In the genomic region with DNA sequence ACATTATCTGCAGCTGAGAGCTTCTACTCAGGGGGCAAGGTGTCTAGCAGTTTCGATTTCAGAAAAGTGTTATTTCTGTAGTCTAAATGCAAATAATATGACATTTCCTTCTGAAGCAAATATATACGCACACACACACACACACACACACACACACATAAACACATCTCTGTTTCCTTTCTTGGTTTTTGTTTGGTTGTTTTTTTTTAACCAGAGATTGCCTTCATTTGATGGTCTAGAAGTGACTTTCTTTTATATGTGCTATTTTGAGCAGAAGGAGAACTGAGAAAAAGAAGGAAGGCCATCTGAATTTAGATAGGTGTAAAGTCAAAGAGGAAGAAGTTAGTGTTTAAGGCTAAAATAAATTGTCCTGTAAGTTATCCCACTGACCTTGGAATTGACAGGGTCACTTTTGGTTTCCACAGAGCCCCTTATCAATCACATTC, we compare ENCODE assay signal across 1 cellular context.
TF ChIP-seq lines count a peak whose summit lies in the region.

No MANE protein-coding gene starts in this region.

TF ChIP-seq in GM12878, 131 proteins besides CTCF, POLR2A, EP300 and RAD21 (continued from another document and continues in another):
- TF ChIP-seq E4F1 (IDR thresholded peaks at IDR 0.05; ENCODE audit: borderline replicate concordance, partially characterized antibody) (no peak), GATAD2B (conservative IDR thresholded peaks at IDR 0.05; ENCODE audit: low read depth) (0 out of 2 replicates have a peak, but pooled peaks have one; percentile 42), IKZF1 (conservative IDR thresholded peaks at IDR 0.05) (peak; percentile 95), ETV6 (conservative IDR thresholded peaks at IDR 0.05 in 1 of 2, IDR thresholded peaks at IDR 0.05 in 1 of 2; ENCODE audit: borderline replicate concordance in 1 of 2, low read depth in 1 of 2) (peak in 1 of 2 experiments; percentile 92; a peak in 2 of 4 replicates), MYC (IDR thresholded peaks at IDR 0.05; ENCODE audit: insufficient read depth, insufficient read length, insufficient replicate concordance, low read length, severe bottlenecking) (no peak), ESRRA (IDR thresholded peaks at IDR 0.05; ENCODE audit: low read length) (peak; percentile 81; the same call in 1 of the 2 replicates), ZNF622 (IDR thresholded peaks at IDR 0.05) (no peak), DPF2 (IDR thresholded peaks at IDR 0.05) (peak; percentile 85), CHD2 (IDR thresholded peaks at IDR 0.05; ENCODE audit: borderline replicate concordance, low read depth, low read length) (peak; percentile 73; the same call in 1 of the 2 replicates), NFXL1 (IDR thresholded peaks at IDR 0.05; ENCODE audit: borderline replicate concordance) (no peak), ZNF687 (IDR thresholded peaks at IDR 0.05) (peak; percentile 24), POU2F2 (IDR thresholded peaks at IDR 0.05; ENCODE audit: borderline replicate concordance, low read depth, low read length) (peak; percentile 95), SREBF1 (IDR thresholded peaks at IDR 0.05; ENCODE audit: low read length) (no peak), RAD51 (IDR thresholded peaks at IDR 0.05) (peak; percentile 49; the same call in 1 of the 2 replicates), ZBED1 (IDR thresholded peaks at IDR 0.05; ENCODE audit: borderline replicate concordance) (peak; percentile 95), NR2C1 (IDR thresholded peaks at IDR 0.05) (no peak; the same call in 1 of the 2 replicates), MAX (IDR thresholded peaks at IDR 0.05; ENCODE audit: low read depth, low read length) (no peak), ATF7 (IDR thresholded peaks at IDR 0.05; ENCODE audit: low read depth) (peak; percentile 95), CBX5 (IDR thresholded peaks at IDR 0.05; ENCODE audit: low read depth) (no peak; the same call in 1 of the 2 replicates), PAX8 (IDR thresholded peaks at IDR 0.05) (no peak), RCOR1 (conservative IDR thresholded peaks at IDR 0.05; ENCODE audit: low read depth, low read length) (0 out of 2 replicates have a peak, but pooled peaks have one; percentile 65), BCL3 (IDR thresholded peaks at IDR 0.05; ENCODE audit: borderline replicate concordance, insufficient read depth, low read depth, low read length, poor library complexity, severe bottlenecking) (no peak), ZNF217 (IDR thresholded peaks at IDR 0.05) (peak; percentile 94; the same call in 1 of the 2 replicates), NBN (IDR thresholded peaks at IDR 0.05) (peak; percentile 98), E2F8 (IDR thresholded peaks at IDR 0.05; ENCODE audit: low read depth, partially characterized antibody) (peak; percentile 56), SUPT20H (IDR thresholded peaks at IDR 0.05; ENCODE audit: borderline replicate concordance, control insufficient read depth, low read depth, low read length) (no peak), ZNF384 (IDR thresholded peaks at IDR 0.05; ENCODE audit: borderline replicate concordance, low read depth, low read length) (peak; percentile 95), SRF (IDR thresholded peaks at IDR 0.05; ENCODE audit: low read depth in 2 of 2, low read length in 2 of 2) (no peak)
- TF ChIP-seq, protein P1, sequence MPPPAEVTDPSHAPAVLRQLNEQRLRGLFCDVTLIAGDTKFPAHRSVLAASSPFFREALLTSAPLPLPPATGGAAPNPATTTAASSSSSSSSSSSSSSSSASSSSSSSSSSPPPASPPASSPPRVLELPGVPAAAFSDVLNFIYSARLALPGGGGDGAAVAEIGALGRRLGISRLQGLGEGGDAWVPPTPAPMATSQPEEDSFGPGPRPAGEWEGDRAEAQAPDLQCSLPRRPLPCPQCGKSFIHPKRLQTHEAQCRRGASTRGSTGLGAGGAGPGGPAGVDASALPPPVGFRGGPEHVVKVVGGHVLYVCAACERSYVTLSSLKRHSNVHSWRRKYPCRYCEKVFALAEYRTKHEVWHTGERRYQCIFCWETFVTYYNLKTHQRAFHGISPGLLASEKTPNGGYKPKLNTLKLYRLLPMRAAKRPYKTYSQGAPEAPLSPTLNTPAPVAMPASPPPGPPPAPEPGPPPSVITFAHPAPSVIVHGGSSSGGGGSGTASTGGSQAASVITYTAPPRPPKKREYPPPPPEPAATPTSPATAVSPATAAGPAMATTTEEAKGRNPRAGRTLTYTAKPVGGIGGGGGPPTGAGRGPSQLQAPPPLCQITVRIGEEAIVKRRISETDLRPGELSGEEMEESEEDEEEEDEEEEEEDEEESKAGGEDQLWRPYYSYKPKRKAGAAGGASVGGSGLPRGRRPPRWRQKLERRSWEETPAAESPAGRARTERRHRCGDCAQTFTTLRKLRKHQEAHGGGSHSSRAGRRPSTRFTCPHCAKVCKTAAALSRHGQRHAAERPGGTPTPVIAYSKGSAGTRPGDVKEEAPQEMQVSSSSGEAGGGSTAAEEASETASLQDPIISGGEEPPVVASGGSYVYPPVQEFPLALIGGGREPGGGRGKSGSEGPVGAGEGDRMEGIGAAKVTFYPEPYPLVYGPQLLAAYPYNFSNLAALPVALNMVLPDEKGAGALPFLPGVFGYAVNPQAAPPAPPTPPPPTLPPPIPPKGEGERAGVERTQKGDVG (CRISPR knock-in tag; IDR thresholded peaks at IDR 0.05): no peak
- TF ChIP-seq, protein P2, sequence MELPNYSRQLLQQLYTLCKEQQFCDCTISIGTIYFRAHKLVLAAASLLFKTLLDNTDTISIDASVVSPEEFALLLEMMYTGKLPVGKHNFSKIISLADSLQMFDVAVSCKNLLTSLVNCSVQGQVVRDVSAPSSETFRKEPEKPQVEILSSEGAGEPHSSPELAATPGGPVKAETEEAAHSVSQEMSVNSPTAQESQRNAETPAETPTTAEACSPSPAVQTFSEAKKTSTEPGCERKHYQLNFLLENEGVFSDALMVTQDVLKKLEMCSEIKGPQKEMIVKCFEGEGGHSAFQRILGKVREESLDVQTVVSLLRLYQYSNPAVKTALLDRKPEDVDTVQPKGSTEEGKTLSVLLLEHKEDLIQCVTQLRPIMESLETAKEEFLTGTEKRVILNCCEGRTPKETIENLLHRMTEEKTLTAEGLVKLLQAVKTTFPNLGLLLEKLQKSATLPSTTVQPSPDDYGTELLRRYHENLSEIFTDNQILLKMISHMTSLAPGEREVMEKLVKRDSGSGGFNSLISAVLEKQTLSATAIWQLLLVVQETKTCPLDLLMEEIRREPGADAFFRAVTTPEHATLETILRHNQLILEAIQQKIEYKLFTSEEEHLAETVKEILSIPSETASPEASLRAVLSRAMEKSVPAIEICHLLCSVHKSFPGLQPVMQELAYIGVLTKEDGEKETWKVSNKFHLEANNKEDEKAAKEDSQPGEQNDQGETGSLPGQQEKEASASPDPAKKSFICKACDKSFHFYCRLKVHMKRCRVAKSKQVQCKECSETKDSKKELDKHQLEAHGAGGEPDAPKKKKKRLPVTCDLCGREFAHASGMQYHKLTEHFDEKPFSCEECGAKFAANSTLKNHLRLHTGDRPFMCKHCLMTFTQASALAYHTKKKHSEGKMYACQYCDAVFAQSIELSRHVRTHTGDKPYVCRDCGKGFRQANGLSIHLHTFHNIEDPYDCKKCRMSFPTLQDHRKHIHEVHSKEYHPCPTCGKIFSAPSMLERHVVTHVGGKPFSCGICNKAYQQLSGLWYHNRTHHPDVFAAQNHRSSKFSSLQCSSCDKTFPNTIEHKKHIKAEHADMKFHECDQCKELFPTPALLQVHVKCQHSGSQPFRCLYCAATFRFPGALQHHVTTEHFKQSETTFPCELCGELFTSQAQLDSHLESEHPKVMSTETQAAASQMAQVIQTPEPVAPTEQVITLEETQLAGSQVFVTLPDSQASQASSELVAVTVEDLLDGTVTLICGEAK (IDR thresholded peaks at IDR 0.05; ENCODE audit: borderline replicate concordance): no peak
- TF ChIP-seq, protein P3, sequence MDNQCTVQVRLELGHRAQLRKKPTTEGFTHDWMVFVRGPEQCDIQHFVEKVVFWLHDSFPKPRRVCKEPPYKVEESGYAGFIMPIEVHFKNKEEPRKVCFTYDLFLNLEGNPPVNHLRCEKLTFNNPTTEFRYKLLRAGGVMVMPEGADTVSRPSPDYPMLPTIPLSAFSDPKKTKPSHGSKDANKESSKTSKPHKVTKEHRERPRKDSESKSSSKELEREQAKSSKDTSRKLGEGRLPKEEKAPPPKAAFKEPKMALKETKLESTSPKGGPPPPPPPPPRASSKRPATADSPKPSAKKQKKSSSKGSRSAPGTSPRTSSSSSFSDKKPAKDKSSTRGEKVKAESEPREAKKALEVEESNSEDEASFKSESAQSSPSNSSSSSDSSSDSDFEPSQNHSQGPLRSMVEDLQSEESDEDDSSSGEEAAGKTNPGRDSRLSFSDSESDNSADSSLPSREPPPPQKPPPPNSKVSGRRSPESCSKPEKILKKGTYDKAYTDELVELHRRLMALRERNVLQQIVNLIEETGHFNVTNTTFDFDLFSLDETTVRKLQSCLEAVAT (IDR thresholded peaks at IDR 0.05): peak; percentile 88
